In genomic region chr6:15885624-15886023, GRCh38 we compare ENCODE assay signal across 21 cellular contexts.
"Had no signal": no experiment of that assay in that cellular context is flagged by ENCODE, and none has a peak within 500 bp of the region (broad histone marks: within the 10 kb centered on the region; RNA-seq: fewer than 3 reads in every experiment).

No MANE protein-coding gene starts in this region.

- H3K36me3 Mint-ChIP-seq: naive thymus-derived CD8-positive, alpha-beta T cell had no signal

- DNase-seq: cortex of kidney; dorsolateral prefrontal cortex; effector CD4-positive, alpha-beta T cell; kidney; left cardiac atrium; left lung; naive thymus-derived CD8-positive, alpha-beta T cell; nephron progenitor cell; occipital lobe; ovary; posterior cingulate gyrus; right lobe of liver; small intestine; stimulated activated CD4-positive, alpha-beta T cell treated with anti-CD3 and anti-CD28 coated beads, Interleukin-15, amount 100 ng/mL, for 24 hours; stimulated activated CD4-positive, alpha-beta T cell treated with anti-CD3 and anti-CD28 coated beads, Interleukin-2, amount 100 ng/mL, for 48 hours; stimulated activated naive CD4-positive, alpha-beta T cell; stimulated activated naive CD8-positive, alpha-beta T cell treated with anti-CD3 and anti-CD28 coated beads, Interleukin-15, amount 100 ng/mL, for 72 hours; transverse colon; upper lobe of right lung had no signal

- H3K9me3 ChIP-seq: left lung, ovary, right lobe of liver, suprapubic skin, transverse colon, upper lobe of right lung, vagina had no signal

- H3K4me1 ChIP-seq: right lobe of liver, transverse colon had no signal

- H3K27ac ChIP-seq: dorsolateral prefrontal cortex, left lung, ovary, right lobe of liver, suprapubic skin, transverse colon, upper lobe of right lung, vagina had no signal

- H3K4me3 Mint-ChIP-seq: naive thymus-derived CD8-positive, alpha-beta T cell; nephron progenitor cell; stimulated activated naive CD8-positive, alpha-beta T cell treated with anti-CD3 and anti-CD28 coated beads, Interleukin-15, amount 100 ng/mL, for 72 hours had no signal

- H3K36me3 ChIP-seq: left lung, ovary, right lobe of liver, suprapubic skin, transverse colon, upper lobe of right lung, vagina had no signal

- H3K27me3 Mint-ChIP-seq: stimulated activated naive CD8-positive, alpha-beta T cell treated with anti-CD3 and anti-CD28 coated beads, Interleukin-15, amount 100 ng/mL, for 72 hours had no signal

- H3K4me3 ChIP-seq: dorsolateral prefrontal cortex, left lung, ovary, right lobe of liver, suprapubic skin, transverse colon, upper lobe of right lung, vagina had no signal

- H3K9me3 Mint-ChIP-seq: naive thymus-derived CD8-positive, alpha-beta T cell; nephron progenitor cell; stimulated activated naive CD8-positive, alpha-beta T cell treated with anti-CD3 and anti-CD28 coated beads, Interleukin-15, amount 100 ng/mL, for 72 hours had no signal

- ATAC-seq: left cardiac atrium; left lung; naive thymus-derived CD8-positive, alpha-beta T cell; right lobe of liver; stimulated activated naive CD8-positive, alpha-beta T cell treated with anti-CD3 and anti-CD28 coated beads, Interleukin-15, amount 100 ng/mL, for 72 hours; upper lobe of right lung had no signal

- H3K27ac Mint-ChIP-seq: naive thymus-derived CD8-positive, alpha-beta T cell; nephron progenitor cell had no signal

- H3K27me3 ChIP-seq: dorsolateral prefrontal cortex, left lung, ovary, right lobe of liver, suprapubic skin, transverse colon, upper lobe of right lung, vagina had no signal
